Comparison of ENCODE assay signal across 1 cellular context in the genomic region with DNA sequence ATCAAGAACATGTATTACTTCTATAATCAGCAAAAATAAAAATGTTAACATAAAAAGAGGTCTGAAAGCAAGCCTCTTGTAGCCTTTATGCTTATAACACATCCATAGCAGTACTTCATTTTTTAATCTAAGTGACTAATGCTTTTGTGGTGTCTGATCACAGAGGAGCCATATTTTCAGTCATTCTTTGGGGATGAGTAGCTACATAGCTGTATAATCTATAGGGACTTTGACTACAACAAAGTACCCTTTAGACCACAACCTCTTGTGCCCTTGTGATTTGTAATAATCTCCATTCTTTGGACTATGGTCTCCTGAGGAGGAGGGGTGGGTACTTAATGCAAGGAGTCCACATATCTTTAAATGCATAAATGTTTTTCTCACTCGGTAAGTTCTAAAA.
TF ChIP-seq lines count a peak whose summit lies in the region.

No MANE protein-coding gene starts in this region.

TF ChIP-seq in SK-N-SH treated with all-trans-retinoic acid at 6 μM for 48 hours, 23 proteins besides CTCF, POLR2A, EP300 and RAD21 (continued from another document):
- TF ChIP-seq, protein P1, sequence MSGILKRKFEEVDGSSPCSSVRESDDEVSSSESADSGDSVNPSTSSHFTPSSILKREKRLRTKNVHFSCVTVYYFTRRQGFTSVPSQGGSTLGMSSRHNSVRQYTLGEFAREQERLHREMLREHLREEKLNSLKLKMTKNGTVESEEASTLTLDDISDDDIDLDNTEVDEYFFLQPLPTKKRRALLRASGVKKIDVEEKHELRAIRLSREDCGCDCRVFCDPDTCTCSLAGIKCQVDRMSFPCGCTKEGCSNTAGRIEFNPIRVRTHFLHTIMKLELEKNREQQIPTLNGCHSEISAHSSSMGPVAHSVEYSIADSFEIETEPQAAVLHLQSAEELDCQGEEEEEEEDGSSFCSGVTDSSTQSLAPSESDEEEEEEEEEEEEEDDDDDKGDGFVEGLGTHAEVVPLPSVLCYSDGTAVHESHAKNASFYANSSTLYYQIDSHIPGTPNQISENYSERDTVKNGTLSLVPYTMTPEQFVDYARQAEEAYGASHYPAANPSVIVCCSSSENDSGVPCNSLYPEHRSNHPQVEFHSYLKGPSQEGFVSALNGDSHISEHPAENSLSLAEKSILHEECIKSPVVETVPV (CRISPR knock-in tag; IDR thresholded peaks at IDR 0.05): no peak
- TF ChIP-seq, protein P2, sequence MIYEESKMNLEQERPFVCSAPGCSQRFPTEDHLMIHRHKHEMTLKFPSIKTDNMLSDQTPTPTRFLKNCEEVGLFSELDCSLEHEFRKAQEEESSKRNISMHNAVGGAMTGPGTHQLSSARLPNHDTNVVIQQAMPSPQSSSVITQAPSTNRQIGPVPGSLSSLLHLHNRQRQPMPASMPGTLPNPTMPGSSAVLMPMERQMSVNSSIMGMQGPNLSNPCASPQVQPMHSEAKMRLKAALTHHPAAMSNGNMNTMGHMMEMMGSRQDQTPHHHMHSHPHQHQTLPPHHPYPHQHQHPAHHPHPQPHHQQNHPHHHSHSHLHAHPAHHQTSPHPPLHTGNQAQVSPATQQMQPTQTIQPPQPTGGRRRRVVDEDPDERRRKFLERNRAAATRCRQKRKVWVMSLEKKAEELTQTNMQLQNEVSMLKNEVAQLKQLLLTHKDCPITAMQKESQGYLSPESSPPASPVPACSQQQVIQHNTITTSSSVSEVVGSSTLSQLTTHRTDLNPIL (CRISPR knock-in tag; IDR thresholded peaks at IDR 0.05; ENCODE audit: low read depth): no peak
- no peak for TF ChIP-seq ZNF565 (CRISPR knock-in tag; conservative IDR thresholded peaks at IDR 0.05; ENCODE audit: low read depth)
- TF ChIP-seq, protein P3, sequence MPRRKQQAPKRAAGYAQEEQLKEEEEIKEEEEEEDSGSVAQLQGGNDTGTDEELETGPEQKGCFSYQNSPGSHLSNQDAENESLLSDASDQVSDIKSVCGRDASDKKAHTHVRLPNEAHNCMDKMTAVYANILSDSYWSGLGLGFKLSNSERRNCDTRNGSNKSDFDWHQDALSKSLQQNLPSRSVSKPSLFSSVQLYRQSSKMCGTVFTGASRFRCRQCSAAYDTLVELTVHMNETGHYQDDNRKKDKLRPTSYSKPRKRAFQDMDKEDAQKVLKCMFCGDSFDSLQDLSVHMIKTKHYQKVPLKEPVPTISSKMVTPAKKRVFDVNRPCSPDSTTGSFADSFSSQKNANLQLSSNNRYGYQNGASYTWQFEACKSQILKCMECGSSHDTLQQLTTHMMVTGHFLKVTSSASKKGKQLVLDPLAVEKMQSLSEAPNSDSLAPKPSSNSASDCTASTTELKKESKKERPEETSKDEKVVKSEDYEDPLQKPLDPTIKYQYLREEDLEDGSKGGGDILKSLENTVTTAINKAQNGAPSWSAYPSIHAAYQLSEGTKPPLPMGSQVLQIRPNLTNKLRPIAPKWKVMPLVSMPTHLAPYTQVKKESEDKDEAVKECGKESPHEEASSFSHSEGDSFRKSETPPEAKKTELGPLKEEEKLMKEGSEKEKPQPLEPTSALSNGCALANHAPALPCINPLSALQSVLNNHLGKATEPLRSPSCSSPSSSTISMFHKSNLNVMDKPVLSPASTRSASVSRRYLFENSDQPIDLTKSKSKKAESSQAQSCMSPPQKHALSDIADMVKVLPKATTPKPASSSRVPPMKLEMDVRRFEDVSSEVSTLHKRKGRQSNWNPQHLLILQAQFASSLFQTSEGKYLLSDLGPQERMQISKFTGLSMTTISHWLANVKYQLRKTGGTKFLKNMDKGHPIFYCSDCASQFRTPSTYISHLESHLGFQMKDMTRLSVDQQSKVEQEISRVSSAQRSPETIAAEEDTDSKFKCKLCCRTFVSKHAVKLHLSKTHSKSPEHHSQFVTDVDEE (CRISPR knock-in tag; IDR thresholded peaks at IDR 0.05): no peak
- TF ChIP-seq PPARA (CRISPR knock-in tag; IDR thresholded peaks at IDR 0.05; ENCODE audit: borderline replicate concordance): no peak
- TF ChIP-seq ESRRG (CRISPR knock-in tag; IDR thresholded peaks at IDR 0.05): no peak
- no peak for TF ChIP-seq RARB (CRISPR knock-in tag; IDR thresholded peaks at IDR 0.05)
- TF ChIP-seq ZC3H10 (CRISPR knock-in tag; IDR thresholded peaks at IDR 0.05): no peak
- TF ChIP-seq, protein P4, sequence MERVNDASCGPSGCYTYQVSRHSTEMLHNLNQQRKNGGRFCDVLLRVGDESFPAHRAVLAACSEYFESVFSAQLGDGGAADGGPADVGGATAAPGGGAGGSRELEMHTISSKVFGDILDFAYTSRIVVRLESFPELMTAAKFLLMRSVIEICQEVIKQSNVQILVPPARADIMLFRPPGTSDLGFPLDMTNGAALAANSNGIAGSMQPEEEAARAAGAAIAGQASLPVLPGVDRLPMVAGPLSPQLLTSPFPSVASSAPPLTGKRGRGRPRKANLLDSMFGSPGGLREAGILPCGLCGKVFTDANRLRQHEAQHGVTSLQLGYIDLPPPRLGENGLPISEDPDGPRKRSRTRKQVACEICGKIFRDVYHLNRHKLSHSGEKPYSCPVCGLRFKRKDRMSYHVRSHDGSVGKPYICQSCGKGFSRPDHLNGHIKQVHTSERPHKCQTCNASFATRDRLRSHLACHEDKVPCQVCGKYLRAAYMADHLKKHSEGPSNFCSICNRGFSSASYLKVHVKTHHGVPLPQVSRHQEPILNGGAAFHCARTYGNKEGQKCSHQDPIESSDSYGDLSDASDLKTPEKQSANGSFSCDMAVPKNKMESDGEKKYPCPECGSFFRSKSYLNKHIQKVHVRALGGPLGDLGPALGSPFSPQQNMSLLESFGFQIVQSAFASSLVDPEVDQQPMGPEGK (CRISPR knock-in tag; IDR thresholded peaks at IDR 0.05; ENCODE audit: borderline replicate concordance): no peak
TF ChIP-seq in SK-N-SH treated with all-trans-retinoic acid at 6 μM for 48 hours: peak in this region for 0.
